Comparison of ENCODE assay signal across 2 cellular contexts in the genomic region with DNA sequence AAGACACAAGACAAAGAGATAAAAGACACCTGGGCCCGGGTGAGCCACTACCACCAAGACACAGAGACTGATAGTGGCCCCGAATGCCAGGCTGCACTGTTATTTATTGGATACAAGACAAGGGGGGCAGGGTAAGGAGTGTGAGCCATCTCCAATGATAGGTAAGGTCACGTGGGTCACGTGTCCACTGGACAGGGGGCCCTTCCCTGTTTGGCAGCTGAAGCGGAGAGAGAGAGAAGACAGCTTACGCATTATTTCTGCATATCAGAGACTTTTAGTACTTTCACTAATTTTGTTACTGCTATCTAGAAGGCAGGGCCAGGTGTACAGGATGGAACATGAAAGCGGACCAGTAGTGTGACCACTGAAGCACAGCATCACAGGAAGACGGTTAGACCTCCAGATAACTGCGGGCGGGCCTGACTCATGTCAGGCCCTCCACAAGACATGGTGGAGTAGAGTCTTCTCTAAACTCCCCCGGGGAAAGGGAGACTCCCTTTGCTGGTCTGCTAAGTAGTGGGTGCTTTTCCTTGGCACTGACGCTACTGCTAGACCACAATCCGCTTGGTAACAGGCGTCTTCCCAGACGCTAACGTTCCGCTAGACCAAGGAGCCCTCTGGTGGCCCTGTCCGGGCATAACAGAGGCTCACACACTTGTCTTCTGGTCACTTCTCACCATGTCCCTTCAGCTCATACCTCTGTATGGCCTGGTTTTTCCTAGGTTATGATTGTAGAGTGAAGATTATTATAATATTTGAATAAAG.
TF ChIP-seq lines count a peak whose summit lies in the region.

No MANE protein-coding gene starts in this region.

TF ChIP-seq in GM12891, 5 proteins besides CTCF, POLR2A, EP300 and RAD21:
- TF ChIP-seq PAX5 (IDR thresholded peaks at IDR 0.05; ENCODE audit: insufficient read depth, low read length, severe bottlenecking): peak; percentile 40

TF ChIP-seq in K562, 482 proteins besides CTCF, POLR2A, EP300 and RAD21:
- TF ChIP-seq, protein P1, sequence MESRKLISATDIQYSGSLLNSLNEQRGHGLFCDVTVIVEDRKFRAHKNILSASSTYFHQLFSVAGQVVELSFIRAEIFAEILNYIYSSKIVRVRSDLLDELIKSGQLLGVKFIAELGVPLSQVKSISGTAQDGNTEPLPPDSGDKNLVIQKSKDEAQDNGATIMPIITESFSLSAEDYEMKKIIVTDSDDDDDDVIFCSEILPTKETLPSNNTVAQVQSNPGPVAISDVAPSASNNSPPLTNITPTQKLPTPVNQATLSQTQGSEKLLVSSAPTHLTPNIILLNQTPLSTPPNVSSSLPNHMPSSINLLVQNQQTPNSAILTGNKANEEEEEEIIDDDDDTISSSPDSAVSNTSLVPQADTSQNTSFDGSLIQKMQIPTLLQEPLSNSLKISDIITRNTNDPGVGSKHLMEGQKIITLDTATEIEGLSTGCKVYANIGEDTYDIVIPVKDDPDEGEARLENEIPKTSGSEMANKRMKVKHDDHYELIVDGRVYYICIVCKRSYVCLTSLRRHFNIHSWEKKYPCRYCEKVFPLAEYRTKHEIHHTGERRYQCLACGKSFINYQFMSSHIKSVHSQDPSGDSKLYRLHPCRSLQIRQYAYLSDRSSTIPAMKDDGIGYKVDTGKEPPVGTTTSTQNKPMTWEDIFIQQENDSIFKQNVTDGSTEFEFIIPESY (CRISPR knock-in tag; IDR thresholded peaks at IDR 0.05): peak; percentile 63; the same call in 1 of the 2 replicates
- TF ChIP-seq SMC3 (conservative IDR thresholded peaks at IDR 0.05; ENCODE audit: insufficient read depth, low read depth, low read length): peak; percentile 65
